1 cellular context compared by ENCODE assay signal in genomic region chr6:158467923-158468322, GRCh38.
TF ChIP-seq lines count a peak whose summit lies in the region.

No MANE protein-coding gene starts in this region.

TF ChIP-seq in WTC11, 78 proteins besides CTCF, POLR2A, EP300 and RAD21 (continued from another document):
- TF ChIP-seq AFF4 (CRISPR knock-in tag; IDR thresholded peaks at IDR 0.05; ENCODE audit: borderline replicate concordance): no peak
